22 cellular contexts compared by ENCODE assay signal in the genomic region with DNA sequence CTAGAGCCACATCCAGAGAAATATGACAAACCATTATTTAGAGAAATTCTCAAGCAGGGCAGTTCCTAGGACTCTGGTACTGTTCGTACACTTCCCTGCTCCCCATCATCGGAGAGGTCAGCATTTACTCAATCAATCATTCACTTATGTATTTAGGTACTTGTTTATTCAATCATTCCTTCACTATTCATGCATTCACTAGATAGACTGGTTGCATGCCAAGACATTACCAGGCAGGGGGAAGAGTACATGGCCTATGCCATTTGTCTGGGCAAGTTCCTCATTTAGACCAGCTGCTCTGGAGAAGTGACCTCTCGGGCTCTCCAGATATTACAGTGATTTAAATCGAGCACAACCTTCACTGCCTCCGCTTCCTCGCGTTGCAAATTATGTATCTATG.
"Had no signal": no experiment of that assay in that cellular context is flagged by ENCODE, and none has a peak within 500 bp of the region (broad histone marks: within the 10 kb centered on the region; RNA-seq: fewer than 3 reads in every experiment).

No MANE protein-coding gene starts in this region.

- H3K36me3 ChIP-seq: gastrocnemius medialis, left lung, pancreas, right atrium auricular region, stomach, thyroid gland, vagina had no signal

- H3K27me3 ChIP-seq: gastrocnemius medialis, left lung, right atrium auricular region, stomach, thyroid gland, vagina had no signal

- H3K27ac ChIP-seq: gastrocnemius medialis, left lung, pancreas, right atrium auricular region, stomach, thyroid gland, vagina had no signal

- ATAC-seq: esophagus mucosa; gastrocnemius medialis; left cardiac atrium; left lung; naive thymus-derived CD8-positive, alpha-beta T cell; pancreas; sciatic nerve; stimulated activated effector memory CD8-positive, alpha-beta T cell treated with anti-CD3 and anti-CD28 coated beads, Interleukin-12 subunit alpha, Interleukin-12 subunit beta, amount 100 ng/mL, for 72 hours had no signal

- H3K4me1 ChIP-seq: gastrocnemius medialis, left lung, right atrium auricular region, stomach, vagina had no signal

- H3K4me3 ChIP-seq: gastrocnemius medialis, left lung, pancreas, right atrium auricular region, stomach, thyroid gland, vagina had no signal

- DNase-seq: cortex of kidney; foreskin fibroblast; gastrocnemius medialis; left cardiac atrium; left lung; mesendoderm; midbrain; naive thymus-derived CD8-positive, alpha-beta T cell; nephron progenitor cell; nucleus accumbens; pancreas; stimulated activated CD4-positive, alpha-beta T cell treated with anti-CD3 and anti-CD28 coated beads, Interleukin-2, amount 100 ng/mL, for 24 hours; stimulated activated CD4-positive, alpha-beta T cell treated with anti-CD3 and anti-CD28 coated beads, Interleukin-4, amount 100 ng/mL, for 24 hours; stimulated activated naive CD4-positive, alpha-beta T cell treated with Interleukin-2 at 50 U/mL for 16 hours; stomach; thyroid gland; trophoblast cell had no signal

- H3K9me3 ChIP-seq: gastrocnemius medialis, left lung, pancreas, right atrium auricular region, stomach, thyroid gland, vagina had no signal
